ENCODE assay signal across 8 cellular contexts in the genomic region with DNA sequence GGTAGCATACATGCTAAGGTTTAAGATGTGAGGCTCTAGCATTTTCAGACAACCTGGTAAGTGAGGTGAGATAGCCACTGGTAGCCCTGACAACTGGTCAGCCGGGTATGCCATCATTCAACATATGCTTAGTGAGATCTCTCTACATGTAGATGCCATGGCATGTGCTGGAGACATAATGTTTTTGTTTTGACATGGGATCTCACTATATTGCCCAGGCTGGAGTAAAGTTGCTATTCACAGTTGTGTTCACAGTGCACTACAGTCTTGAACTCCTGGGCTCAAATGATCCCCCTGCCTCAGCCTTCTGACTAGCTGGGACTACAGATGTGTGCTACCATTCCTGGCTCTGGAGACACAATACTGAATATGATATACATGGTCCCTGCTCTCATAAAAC.
"Had no signal": no experiment of that assay in that cellular context is flagged by ENCODE, and none has a peak within 500 bp of the region (broad histone marks: within the 10 kb centered on the region; RNA-seq: fewer than 3 reads in every experiment).

No MANE protein-coding gene starts in this region.

- H3K4me1 Mint-ChIP-seq: IgD-negative memory B cell had no signal

- H3K4me3 Mint-ChIP-seq: IgD-negative memory B cell had no signal

- H3K27ac ChIP-seq: HL-60, KMS-11 had no signal

- H3K4me2 ChIP-seq: KMS-11 had no signal

- H3K9me3 Mint-ChIP-seq: IgD-negative memory B cell had no signal

- H3K9ac ChIP-seq: KMS-11 had no signal

- H3K36me3 Mint-ChIP-seq: IgD-negative memory B cell had no signal

- H3K27me3 Mint-ChIP-seq: IgD-negative memory B cell had no signal

- FAIRE-seq: HepG2, HTR-8/SVneo had no signal

- H3K27ac Mint-ChIP-seq: IgD-negative memory B cell had no signal

- DNase-seq: IMR-90, KBM-7, KG1 had no signal
